ENCODE assay signal across 9 cellular contexts in the genomic region with DNA sequence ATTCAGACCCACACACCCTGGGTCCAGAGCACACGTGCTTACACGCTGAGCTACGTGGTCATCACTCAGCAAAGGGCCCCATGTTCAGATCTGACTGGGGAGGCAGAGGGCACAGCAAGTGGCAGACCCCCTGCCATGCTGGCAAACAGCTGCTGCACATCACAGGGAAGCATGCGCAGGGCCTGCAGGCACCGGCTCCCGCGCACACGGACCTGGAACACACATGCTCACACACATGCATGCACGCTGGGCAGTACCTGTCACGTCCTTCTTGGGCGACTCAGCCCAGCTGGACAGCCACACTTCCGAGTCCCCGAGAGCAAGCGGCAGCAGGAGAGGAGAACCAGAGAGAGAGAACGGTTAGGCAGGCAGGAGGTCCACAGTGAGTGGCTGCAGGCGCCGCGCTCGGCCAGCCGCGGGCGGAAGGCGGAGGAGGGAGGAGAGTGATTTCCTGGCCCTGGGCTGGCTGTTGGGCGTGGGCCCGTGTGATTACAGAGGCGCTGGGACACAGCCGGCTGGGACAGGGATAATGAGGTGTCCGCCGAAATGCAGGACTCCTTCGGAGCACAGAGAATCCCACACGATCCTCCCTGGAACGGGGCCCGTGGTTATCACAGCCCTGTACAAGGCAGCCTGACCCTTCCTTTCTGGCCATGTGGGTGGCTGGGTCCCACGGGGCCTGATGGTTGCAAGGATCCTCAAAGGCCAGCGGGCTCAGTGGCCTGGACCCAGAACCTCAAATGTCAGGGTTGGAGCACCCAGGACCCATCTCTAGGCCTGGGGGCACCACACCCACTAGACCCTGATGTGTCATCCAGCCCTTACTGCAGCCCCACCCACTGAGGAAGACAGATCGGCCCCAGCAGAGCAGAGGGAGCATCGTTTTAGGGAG.
DNase-seq lines count a peak whose midpoint lies in the region; ATAC-seq and TF ChIP-seq lines count a peak whose summit lies in the region.
"Had no signal": no experiment of that assay in that cellular context is flagged by ENCODE, and none has a peak within 500 bp of the region (broad histone marks: within the 10 kb centered on the region; RNA-seq: fewer than 3 reads in every experiment).

No MANE protein-coding gene starts in this region.

- H3K9me3 ChIP-seq in muscle layer of colon (ENCODE audit: low read length): no peaks in the 10 kb centered on the region

- H3K27ac ChIP-seq in coronary artery (peak overlapping the region in 1 of 2 donors; percentile 80), muscle layer of colon (ENCODE audit: low read depth, low read length) (peak overlapping the region; percentile 6)
- H3K27ac ChIP-seq: VCaP had no signal

- no peak overlapping the region for H3K9ac ChIP-seq in muscle layer of colon (ENCODE audit: low read length)

- H3K4me3 ChIP-seq in coronary artery: peak overlapping the region; percentile 61
- peak overlapping the region in 1 of 2 donors; percentile 23 for H3K4me3 ChIP-seq in muscle layer of colon (ENCODE audit: low read depth in 1 of 2, low read length in 2 of 2)

- DNase-seq in AG08396 (ENCODE audit: low spot score): peak; percentile 75
- DNase-seq in coronary artery (ENCODE audit: low spot score): peak; percentile 86
- no peak for DNase-seq in LoVo (ENCODE audit: low spot score)
- DNase-seq in GOT3 (lab: John Stamatoyannopoulos, UW): no peak
- DNase-seq in stimulated activated naive CD4-positive, alpha-beta T cell treated with Interleukin-2 at 50 U/mL for 16 hours (lab: John Stamatoyannopoulos, UW): no peak
- no peak for DNase-seq in NCI-H1694 treated with DMSO at 0.1 percent for 48 hours (lab: John Stamatoyannopoulos, UW)

- TF ChIP-seq CTCF in coronary artery (IDR thresholded peaks at IDR 0.05): no peak

- peaks cover 36% of the 10 kb centered on the region for H3K4me1 ChIP-seq in muscle layer of colon (ENCODE audit: insufficient read depth, low read length)

- no peaks in the 10 kb centered on the region for H3K27me3 ChIP-seq in muscle layer of colon (ENCODE audit: control insufficient read depth in 1 of 2, insufficient read depth in 2 of 2, low read length in 2 of 2)

- ATAC-seq in HG02938 (IDR thresholded peaks at IDR 0.05; ENCODE audit: unreplicated experiment): peak; percentile 52

- H3K36me3 ChIP-seq in muscle layer of colon (ENCODE audit: insufficient read depth, low read length): peaks cover 8% of the 10 kb centered on the region

Comparison
In these comparisons a context has a peak if more than half of its experiments do, and no peak if none do; other contexts are left out.
1. DNase-seq: peak in AG08396 (single experiment) and coronary artery (single experiment); none in LoVo (single experiment), GOT3 (single experiment), stimulated activated naive CD4-positive, alpha-beta T cell treated with Interleukin-2 at 50 U/mL for 16 hours (single experiment) and NCI-H1694 treated with DMSO at 0.1 percent for 48 hours (single experiment).